Comparison of ENCODE assay signal across 3 cellular contexts in genomic region chrX:76477352-76477751, GRCh38.
TF ChIP-seq lines count a peak whose summit lies in the region.

No MANE protein-coding gene starts in this region.

TF ChIP-seq in HepG2, 621 proteins besides CTCF, POLR2A, EP300 and RAD21:
- TF ChIP-seq MIER2 (CRISPR knock-in tag; IDR thresholded peaks at IDR 0.05) (0 out of 2 replicates have a peak, but pooled peaks have one; percentile 25), THAP7 (CRISPR knock-in tag; IDR thresholded peaks at IDR 0.05) (no peak), ZNF232 (CRISPR knock-in tag; IDR thresholded peaks at IDR 0.05; ENCODE audit: borderline replicate concordance) (no peak), EEA1 (CRISPR knock-in tag; IDR thresholded peaks at IDR 0.05; ENCODE audit: borderline replicate concordance) (no peak), REST (IDR thresholded peaks at IDR 0.05; ENCODE audit: borderline replicate concordance in 1 of 2, low read depth in 1 of 2, low read length in 2 of 2) (peak in 1 of 2 experiments; percentile 80; a peak in 2 of 4 replicates), SP1 (IDR thresholded peaks at IDR 0.05) (no peak), SP1 (CRISPR knock-in tag; IDR thresholded peaks at IDR 0.05) (no peak)
- TF ChIP-seq, protein P1, sequence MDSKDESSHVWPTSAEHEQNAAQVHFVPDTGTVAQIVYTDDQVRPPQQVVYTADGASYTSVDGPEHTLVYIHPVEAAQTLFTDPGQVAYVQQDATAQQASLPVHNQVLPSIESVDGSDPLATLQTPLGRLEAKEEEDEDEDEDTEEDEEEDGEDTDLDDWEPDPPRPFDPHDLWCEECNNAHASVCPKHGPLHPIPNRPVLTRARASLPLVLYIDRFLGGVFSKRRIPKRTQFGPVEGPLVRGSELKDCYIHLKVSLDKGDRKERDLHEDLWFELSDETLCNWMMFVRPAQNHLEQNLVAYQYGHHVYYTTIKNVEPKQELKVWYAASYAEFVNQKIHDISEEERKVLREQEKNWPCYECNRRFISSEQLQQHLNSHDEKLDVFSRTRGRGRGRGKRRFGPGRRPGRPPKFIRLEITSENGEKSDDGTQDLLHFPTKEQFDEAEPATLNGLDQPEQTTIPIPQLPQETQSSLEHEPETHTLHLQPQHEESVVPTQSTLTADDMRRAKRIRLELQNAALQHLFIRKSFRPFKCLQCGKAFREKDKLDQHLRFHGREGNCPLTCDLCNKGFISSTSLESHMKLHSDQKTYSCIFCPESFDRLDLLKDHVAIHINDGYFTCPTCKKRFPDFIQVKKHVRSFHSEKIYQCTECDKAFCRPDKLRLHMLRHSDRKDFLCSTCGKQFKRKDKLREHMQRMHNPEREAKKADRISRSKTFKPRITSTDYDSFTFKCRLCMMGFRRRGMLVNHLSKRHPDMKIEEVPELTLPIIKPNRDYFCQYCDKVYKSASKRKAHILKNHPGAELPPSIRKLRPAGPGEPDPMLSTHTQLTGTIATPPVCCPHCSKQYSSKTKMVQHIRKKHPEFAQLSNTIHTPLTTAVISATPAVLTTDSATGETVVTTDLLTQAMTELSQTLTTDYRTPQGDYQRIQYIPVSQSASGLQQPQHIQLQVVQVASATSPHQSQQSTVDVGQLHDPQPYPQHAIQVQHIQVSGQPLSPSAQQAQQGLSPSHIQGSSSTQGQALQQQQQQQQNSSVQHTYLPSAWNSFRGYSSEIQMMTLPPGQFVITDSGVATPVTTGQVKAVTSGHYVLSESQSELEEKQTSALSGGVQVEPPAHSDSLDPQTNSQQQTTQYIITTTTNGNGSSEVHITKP (CRISPR knock-in tag; IDR thresholded peaks at IDR 0.05; ENCODE audit: low read depth): no peak

TF ChIP-seq in HEK293, 187 proteins besides CTCF, POLR2A, EP300 and RAD21:
- TF ChIP-seq REST (tag by site-specific recombination; IDR thresholded peaks at IDR 0.05): peak; percentile 71; the same call in 1 of the 2 replicates
- no peak for TF ChIP-seq KLF8 (tag by site-specific recombination; IDR thresholded peaks at IDR 0.05)
- TF ChIP-seq, protein P1 (tag by site-specific recombination; IDR thresholded peaks at IDR 0.05): no peak
- no peak for TF ChIP-seq ZNF629 (tag by site-specific recombination; IDR thresholded peaks at IDR 0.05)
- TF ChIP-seq ZNF549 (tag by site-specific recombination; IDR thresholded peaks at IDR 0.05): no peak
- no peak for TF ChIP-seq ZNF138 (tag by site-specific recombination; IDR thresholded peaks at IDR 0.05; ENCODE audit: borderline replicate concordance)

TF ChIP-seq in GM12878, 131 proteins besides CTCF, POLR2A, EP300 and RAD21:
- TF ChIP-seq REST (IDR thresholded peaks at IDR 0.05; ENCODE audit: low read depth, low read length) (peak; percentile 50; the same call in 1 of the 2 replicates), ZNF24 (IDR thresholded peaks at IDR 0.05) (no peak)
